Comparison of ENCODE assay signal across 17 cellular contexts in the genomic region with DNA sequence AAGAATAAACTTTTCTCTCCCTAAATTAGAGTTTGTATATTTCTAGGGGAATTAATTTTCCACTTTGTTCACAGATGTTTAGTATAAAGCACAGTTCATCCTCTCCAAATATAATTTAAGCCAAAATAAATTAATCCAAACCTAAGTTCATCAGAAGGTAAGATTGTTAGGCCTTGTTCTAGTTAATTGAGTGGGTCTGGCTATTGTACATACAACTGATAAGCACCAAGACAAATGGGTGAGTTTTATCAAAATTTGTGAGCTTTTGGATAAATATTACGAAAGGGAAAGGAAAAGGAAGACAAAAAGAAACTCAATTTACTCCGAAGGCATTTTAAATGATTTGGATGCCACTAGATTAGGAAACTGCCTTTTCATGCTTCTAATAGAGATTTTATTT.
"Had no signal": no experiment of that assay in that cellular context is flagged by ENCODE, and none has a peak within 500 bp of the region (broad histone marks: within the 10 kb centered on the region; RNA-seq: fewer than 3 reads in every experiment).

No MANE protein-coding gene starts in this region.

- ATAC-seq: right cardiac atrium had no signal

- H3K9me3 ChIP-seq: colonic mucosa, prostate gland had no signal

- H3K9me3 Mint-ChIP-seq: activated CD4-positive, alpha-beta T cell treated with anti-CD3 and anti-CD28 coated beads, Interleukin-2, amount 10 ng/mL, durations not matched to agents 24 days and 14 days; brain had no signal

- H3K36me3 Mint-ChIP-seq: activated naive CD8-positive, alpha-beta T cell; brain had no signal

- H3K4me1 Mint-ChIP-seq: activated B cell treated with CpG ODN at 0.5 μM for 24 hours; activated CD4-positive, alpha-beta T cell treated with anti-CD3 and anti-CD28 coated beads, Interleukin-2, amount 10 ng/mL, durations not matched to agents 24 days and 14 days had no signal

- H3K27ac ChIP-seq: colonic mucosa, prostate gland had no signal

- DNase-seq: activated B cell treated with CpG ODN at 0.5 μM for 24 hours; activated CD4-positive, alpha-beta T cell treated with anti-CD3 and anti-CD28 coated beads, Interleukin-2, amount 10 ng/mL, durations not matched to agents 24 days and 14 days; activated CD8-positive, alpha-beta memory T cell treated with anti-CD3 and anti-CD28 coated beads, Interleukin-2, amount 50 U/mL, for 48 hours; activated gamma-delta T cell treated with Interleukin-2 at 50 U/mL for 16 hours; amygdala; central memory CD4-positive, alpha-beta T cell; colonic mucosa; foreskin melanocyte; right cardiac atrium; stimulated activated CD4-positive, alpha-beta T cell treated with anti-CD3 and anti-CD28 coated beads, Interleukin-4, amount 100 ng/mL, for 4 hours; stimulated activated CD8-positive, alpha-beta memory T cell treated with anti-CD3 and anti-CD28 coated beads, Interleukin-4, amount 100 ng/mL, for 48 hours; SW 1271 had no signal

- H3K4me3 ChIP-seq: colonic mucosa, prostate gland, smooth muscle cell had no signal

- H3K27ac Mint-ChIP-seq: activated B cell treated with CpG ODN at 0.5 μM for 24 hours; activated CD4-positive, alpha-beta T cell treated with anti-CD3 and anti-CD28 coated beads, Interleukin-2, amount 10 ng/mL, durations not matched to agents 24 days and 14 days; activated naive CD8-positive, alpha-beta T cell; stimulated activated naive CD8-positive, alpha-beta T cell treated with anti-CD3 and anti-CD28 coated beads, Interleukin-15, Interleukin-2, amounts not matched to agents 100 ng/mL and 50 ng/mL, for 24 hours had no signal

- H3K27me3 ChIP-seq: colonic mucosa had no signal

- H3K4me3 Mint-ChIP-seq: activated B cell treated with CpG ODN at 0.5 μM for 24 hours; activated CD4-positive, alpha-beta T cell treated with anti-CD3 and anti-CD28 coated beads, Interleukin-2, amount 10 ng/mL, durations not matched to agents 24 days and 14 days; activated naive CD8-positive, alpha-beta T cell; stimulated activated naive CD8-positive, alpha-beta T cell treated with anti-CD3 and anti-CD28 coated beads, Interleukin-15, Interleukin-2, amounts not matched to agents 100 ng/mL and 50 ng/mL, for 24 hours had no signal

- H3K4me2 ChIP-seq: smooth muscle cell had no signal

- H3K27me3 Mint-ChIP-seq: activated B cell treated with CpG ODN at 0.5 μM for 24 hours; activated CD4-positive, alpha-beta T cell treated with anti-CD3 and anti-CD28 coated beads, Interleukin-2, amount 10 ng/mL, durations not matched to agents 24 days and 14 days; activated naive CD8-positive, alpha-beta T cell; brain; stimulated activated naive CD8-positive, alpha-beta T cell treated with anti-CD3 and anti-CD28 coated beads, Interleukin-15, Interleukin-2, amounts not matched to agents 100 ng/mL and 50 ng/mL, for 24 hours had no signal

- H3K4me1 ChIP-seq: colonic mucosa, prostate gland had no signal

- H3K36me3 ChIP-seq: colonic mucosa, prostate gland had no signal
